Comparison of ENCODE assay signal across 2 cellular contexts in genomic region chr12:93844385-93844784, GRCh38.
A peak's percentile ranks its signal among the peaks of the same experiment; 100 is the strongest.
TF ChIP-seq lines count a peak whose summit lies in the region.

No MANE protein-coding gene starts in this region.

TF ChIP-seq in liver, 16 proteins besides CTCF, POLR2A, EP300 and RAD21 (continued from another document):
- TF ChIP-seq FOXA2 (IDR thresholded peaks at IDR 0.05) (peak; percentile 93), HNF4A (conservative IDR thresholded peaks at IDR 0.05) (peak; percentile 83 to 86), ZBTB33 (IDR thresholded peaks at IDR 0.05) (peak; percentile 32), HNF4G (IDR thresholded peaks at IDR 0.05) (no peak), YY1 (IDR thresholded peaks at IDR 0.05) (peak; percentile 72), MAX (IDR thresholded peaks at IDR 0.05) (peak; percentile 58), FOXA1 (IDR thresholded peaks at IDR 0.05) (peak; percentile 90), GABPA (IDR thresholded peaks at IDR 0.05 in 1 of 2, conservative IDR thresholded peaks at IDR 0.05 in 1 of 2) (peak in 1 of 2 donors; percentile 17), EGR1 (IDR thresholded peaks at IDR 0.05; ENCODE audit: low read depth in 2 of 2) (peak in 1 of 2 donors; percentile 48), REST (IDR thresholded peaks at IDR 0.05) (peak; percentile 28)
TF ChIP-seq in liver: peak in this region for 12.

TF ChIP-seq in HepG2, 621 proteins besides CTCF, POLR2A, EP300 and RAD21 (continued from another document):
- no peak for TF ChIP-seq ZNF407 (CRISPR knock-in tag; IDR thresholded peaks at IDR 0.05; ENCODE audit: not compliant biosample characterization)
- TF ChIP-seq FOXK1 (CRISPR knock-in tag; IDR thresholded peaks at IDR 0.05; ENCODE audit: borderline replicate concordance, low read depth) = no peak
- TF ChIP-seq MLLT10 (CRISPR knock-in tag; IDR thresholded peaks at IDR 0.05) = no peak
- no peak for TF ChIP-seq FOXJ3 (CRISPR knock-in tag; IDR thresholded peaks at IDR 0.05; ENCODE audit: borderline replicate concordance)
- no peak for TF ChIP-seq ZFP37 (CRISPR knock-in tag; IDR thresholded peaks at IDR 0.05; ENCODE audit: borderline replicate concordance)
- no peak for TF ChIP-seq IRF2 (CRISPR knock-in tag; IDR thresholded peaks at IDR 0.05)
- no peak for TF ChIP-seq YEATS2 (CRISPR knock-in tag; IDR thresholded peaks at IDR 0.05; ENCODE audit: borderline replicate concordance)
- TF ChIP-seq ZBTB38 (CRISPR knock-in tag; IDR thresholded peaks at IDR 0.05) = no peak
- no peak for TF ChIP-seq TOPORS (CRISPR knock-in tag; IDR thresholded peaks at IDR 0.05)
- no peak for TF ChIP-seq CAMTA2 (CRISPR knock-in tag; IDR thresholded peaks at IDR 0.05; ENCODE audit: borderline replicate concordance)
- TF ChIP-seq PITX1 (CRISPR knock-in tag; IDR thresholded peaks at IDR 0.05) = no peak
- TF ChIP-seq ZNF484 (CRISPR knock-in tag; IDR thresholded peaks at IDR 0.05; ENCODE audit: borderline replicate concordance, low read depth) = no peak
